ENCODE assay signal across 20 cellular contexts in the genomic region with DNA sequence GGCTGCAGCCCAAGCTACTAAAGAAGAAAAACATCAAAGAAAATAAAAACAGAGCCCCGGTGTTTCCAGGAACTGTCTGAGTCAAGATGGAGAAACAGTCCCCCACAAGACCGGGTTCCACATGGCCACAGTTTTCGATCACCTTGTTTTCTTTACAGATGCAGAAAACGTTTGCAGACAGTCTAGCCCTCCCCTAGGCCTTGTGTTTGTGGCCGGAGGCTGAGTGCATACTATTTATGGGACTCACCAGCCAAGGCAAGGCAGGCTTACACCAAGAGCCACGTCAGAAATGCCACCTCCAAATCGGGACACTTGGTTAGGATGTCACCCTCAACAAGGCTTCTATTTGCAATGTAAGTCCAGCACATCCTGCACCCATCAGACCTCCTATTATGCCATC.
"Had no signal": no experiment of that assay in that cellular context is flagged by ENCODE, and none has a peak within 500 bp of the region (broad histone marks: within the 10 kb centered on the region; RNA-seq: fewer than 3 reads in every experiment).

No MANE protein-coding gene starts in this region.

- H3K27me3 ChIP-seq: heart left ventricle, neutrophil, ovary, right lobe of liver had no signal

- H3K27ac ChIP-seq: epithelial cell of prostate, neutrophil, ovary, psoas muscle, right lobe of liver, thoracic aorta had no signal

- H3K4me3 Mint-ChIP-seq: activated B cell treated with CpG ODN at 0.5 μM for 24 hours; activated CD4-positive, alpha-beta T cell treated with anti-CD3 and anti-CD28 coated beads for 36 hours; activated naive CD4-positive, alpha-beta T cell treated with anti-CD3 and anti-CD28 coated beads for 36 hours; activated T-cell treated with anti-CD3 and anti-CD28 coated beads, Interleukin-2, amount 50 U/mL, for 4 hours; naive thymus-derived CD8-positive, alpha-beta T cell; T-helper 1 cell treated with Interleukin-12 subunit alpha and Interleukin-12 subunit beta and Interleukin-4 antibody, amounts not matched to agents 30 μg/mL and 1 μg/mL, for 36 hours had no signal

- H3K27ac Mint-ChIP-seq: activated B cell treated with CpG ODN at 0.5 μM for 24 hours; activated CD4-positive, alpha-beta T cell treated with anti-CD3 and anti-CD28 coated beads for 36 hours; activated naive CD4-positive, alpha-beta T cell treated with anti-CD3 and anti-CD28 coated beads for 36 hours; activated T-helper 2 cell treated with anti-CD3 and anti-CD28 coated beads, Interferon-gamma antibody, Interleukin-2, Interleukin-4, amounts not matched to agents 10 μg/mL and 5 μg/mL and 100 μg/mL, durations not matched to agents 14 hours and 24 hours and 36 hours; T-helper 1 cell treated with Interleukin-12 subunit alpha and Interleukin-12 subunit beta and Interleukin-4 antibody, amounts not matched to agents 30 μg/mL and 1 μg/mL, for 36 hours had no signal

- H3K36me3 Mint-ChIP-seq: naive thymus-derived CD8-positive, alpha-beta T cell had no signal

- ATAC-seq: activated CD4-positive, alpha-beta T cell treated with anti-CD3 and anti-CD28 coated beads for 36 hours; activated T-cell treated with anti-CD3 and anti-CD28 coated beads, Interleukin-2, amount 50 U/mL, for 4 hours; naive thymus-derived CD8-positive, alpha-beta T cell; right lobe of liver had no signal

- DNase-seq: activated B cell treated with CpG ODN at 0.5 μM for 24 hours; activated CD4-positive, alpha-beta T cell treated with anti-CD3 and anti-CD28 coated beads for 36 hours; activated CD4-positive, alpha-beta T cell treated with anti-CD3 and anti-CD28 coated beads, Interleukin-2, amount 50 U/mL, for 4 hours; activated CD8-positive, alpha-beta memory T cell treated with anti-CD3 and anti-CD28 coated beads for 24 hours; activated CD8-positive, alpha-beta memory T cell treated with anti-CD3 and anti-CD28 coated beads, Interleukin-2, amount 50 U/mL, for 4 hours; activated naive CD4-positive, alpha-beta T cell treated with anti-CD3 and anti-CD28 coated beads for 36 hours; activated T-cell treated with anti-CD3 and anti-CD28 coated beads, Interleukin-2, amount 50 U/mL, for 4 hours; cortex of kidney; heart left ventricle; naive thymus-derived CD8-positive, alpha-beta T cell; ovary; psoas muscle; right lobe of liver; stimulated activated CD4-positive, alpha-beta T cell treated with anti-CD3 and anti-CD28 coated beads, Interleukin-4, amount 100 ng/mL, for 1 hour; stimulated activated naive CD4-positive, alpha-beta T cell treated with Interleukin-2 at 50 U/mL for 16 hours had no signal

- H3K9me3 Mint-ChIP-seq: activated B cell treated with CpG ODN at 0.5 μM for 24 hours; activated naive CD4-positive, alpha-beta T cell treated with anti-CD3 and anti-CD28 coated beads for 36 hours; activated T-cell treated with anti-CD3 and anti-CD28 coated beads, Interleukin-2, amount 50 U/mL, for 4 hours; activated T-helper 2 cell treated with anti-CD3 and anti-CD28 coated beads, Interferon-gamma antibody, Interleukin-2, Interleukin-4, amounts not matched to agents 10 μg/mL and 5 μg/mL and 100 μg/mL, durations not matched to agents 14 hours and 24 hours and 36 hours; T-helper 1 cell treated with Interleukin-12 subunit alpha and Interleukin-12 subunit beta and Interleukin-4 antibody, amounts not matched to agents 30 μg/mL and 1 μg/mL, for 36 hours had no signal

- H3K9me3 ChIP-seq: heart left ventricle, neutrophil, ovary, psoas muscle, right lobe of liver, thoracic aorta had no signal

- H3K4me1 Mint-ChIP-seq: activated B cell treated with CpG ODN at 0.5 μM for 24 hours; activated CD4-positive, alpha-beta T cell treated with anti-CD3 and anti-CD28 coated beads for 36 hours had no signal

- H3K4me3 ChIP-seq: heart left ventricle, ovary, psoas muscle, right lobe of liver, thoracic aorta had no signal

- H3K4me1 ChIP-seq: psoas muscle, right lobe of liver had no signal

- H3K36me3 ChIP-seq: heart left ventricle, neutrophil, ovary, right lobe of liver, thoracic aorta had no signal
